In the genomic region with DNA sequence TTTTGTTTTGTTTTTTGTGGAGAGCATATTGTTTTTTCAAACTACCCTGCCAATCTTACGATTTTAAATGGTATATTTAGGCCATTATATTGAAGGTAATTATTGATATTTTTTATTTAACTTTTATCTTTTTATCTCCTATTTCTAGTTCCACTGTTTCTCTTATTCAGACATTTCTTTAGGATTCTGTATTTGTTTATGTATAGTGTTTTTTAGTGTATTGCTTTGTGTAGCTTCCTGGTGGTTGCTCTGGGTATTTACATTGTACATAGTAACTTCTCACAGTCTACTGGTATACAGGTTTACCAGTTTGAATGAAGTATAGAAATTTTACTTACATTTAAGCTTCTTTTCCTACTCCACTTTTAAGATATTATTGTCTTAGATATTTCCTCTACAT, we compare ENCODE assay signal across 18 cellular contexts.
"Had no signal": no experiment of that assay in that cellular context is flagged by ENCODE, and none has a peak within 500 bp of the region (broad histone marks: within the 10 kb centered on the region; RNA-seq: fewer than 3 reads in every experiment).

No MANE protein-coding gene starts in this region.

- H3K27ac Mint-ChIP-seq: activated CD8-positive, alpha-beta T cell treated with anti-CD3 and anti-CD28 coated beads, Interleukin-2, amount 10 ng/mL, durations not matched to agents 7 days and 5 days; activated naive CD4-positive, alpha-beta T cell treated with anti-CD3 and anti-CD28 coated beads, Interleukin-2, amount 50 U/mL, for 72 hours; activated T-cell treated with anti-CD3 and anti-CD28 coated beads, Interleukin-2, amount 50 U/mL, for 72 hours; nephron had no signal

- H3K4me3 Mint-ChIP-seq: activated CD8-positive, alpha-beta T cell treated with anti-CD3 and anti-CD28 coated beads, Interleukin-2, amount 10 ng/mL, durations not matched to agents 7 days and 5 days; activated T-cell treated with anti-CD3 and anti-CD28 coated beads, Interleukin-2, amount 50 U/mL, for 72 hours; brain; effector memory CD8-positive, alpha-beta T cell; nephron; WTC11 had no signal

- H3K9me3 ChIP-seq: upper lobe of left lung had no signal

- H3K4me1 Mint-ChIP-seq: nephron had no signal

- H3K4me3 ChIP-seq: upper lobe of left lung had no signal

- ATAC-seq: activated CD8-positive, alpha-beta T cell treated with anti-CD3 and anti-CD28 coated beads, Interleukin-2, amount 10 ng/mL, durations not matched to agents 7 days and 5 days; activated naive CD4-positive, alpha-beta T cell treated with anti-CD3 and anti-CD28 coated beads, Interleukin-2, amount 50 U/mL, for 72 hours; activated T-cell treated with anti-CD3 and anti-CD28 coated beads, Interleukin-2, amount 50 U/mL, for 72 hours; effector memory CD8-positive, alpha-beta T cell; sciatic nerve; stimulated activated naive CD8-positive, alpha-beta T cell treated with anti-CD3 and anti-CD28 coated beads, Interleukin-15, Interleukin-2, amounts not matched to agents 100 U/mL and 50 U/mL, for 24 hours; WTC11 had no signal

- H3K4me1 ChIP-seq: upper lobe of left lung had no signal

- DNase-seq: activated CD4-positive, alpha-beta T cell treated with anti-CD3 and anti-CD28 coated beads for 4 hours; activated CD8-positive, alpha-beta memory T cell treated with anti-CD3 and anti-CD28 coated beads, Interleukin-2, amount 50 U/mL, for 48 hours; activated CD8-positive, alpha-beta T cell treated with anti-CD3 and anti-CD28 coated beads, Interleukin-2, amount 10 ng/mL, durations not matched to agents 7 days and 5 days; activated gamma-delta T cell; activated T-cell treated with anti-CD3 and anti-CD28 coated beads, Interleukin-2, amount 50 U/mL, for 72 hours; amygdala; dermis blood vessel endothelial cell; effector memory CD8-positive, alpha-beta T cell; islet precursor cell; mesenchymal stem cell; stimulated activated naive CD8-positive, alpha-beta T cell treated with anti-CD3 and anti-CD28 coated beads, Interleukin-15, Interleukin-2, amounts not matched to agents 100 U/mL and 50 U/mL, for 24 hours; SW 1271; upper lobe of left lung had no signal

- H3K27me3 Mint-ChIP-seq: brain; effector memory CD8-positive, alpha-beta T cell had no signal

- H3K27ac ChIP-seq: upper lobe of left lung had no signal

- H3K27me3 ChIP-seq: upper lobe of left lung had no signal
